1 cellular context compared by ENCODE assay signal in the genomic region with DNA sequence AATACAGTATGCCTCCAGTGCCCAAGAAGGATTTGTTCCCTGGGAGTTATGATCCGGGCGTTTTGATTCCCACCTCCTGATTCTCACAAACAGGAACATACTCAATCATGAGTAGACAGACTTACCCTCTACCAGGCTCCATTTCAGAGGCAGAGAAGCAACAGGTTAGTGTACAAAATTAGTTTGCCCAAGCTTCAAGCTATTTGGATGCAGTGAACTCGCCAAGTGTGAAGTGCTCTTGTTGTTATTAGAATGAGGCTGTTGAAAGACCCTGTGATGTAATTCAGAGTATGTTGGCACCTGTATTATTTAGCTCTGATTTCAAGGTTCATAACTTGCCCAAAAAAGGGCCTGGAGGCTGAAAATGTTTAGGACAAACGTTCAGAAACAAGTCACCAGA.
TF ChIP-seq lines count a peak whose summit lies in the region.

No MANE protein-coding gene starts in this region.

TF ChIP-seq in endothelial cell of umbilical vein, 7 proteins besides CTCF, POLR2A, EP300 and RAD21:
- TF ChIP-seq GATA2 (IDR thresholded peaks at IDR 0.05; ENCODE audit: insufficient read depth, insufficient read length, low read depth, low read length) = no peak
TF ChIP-seq in endothelial cell of umbilical vein: peak in this region for 0.
